1 cellular context compared by ENCODE assay signal in the genomic region with DNA sequence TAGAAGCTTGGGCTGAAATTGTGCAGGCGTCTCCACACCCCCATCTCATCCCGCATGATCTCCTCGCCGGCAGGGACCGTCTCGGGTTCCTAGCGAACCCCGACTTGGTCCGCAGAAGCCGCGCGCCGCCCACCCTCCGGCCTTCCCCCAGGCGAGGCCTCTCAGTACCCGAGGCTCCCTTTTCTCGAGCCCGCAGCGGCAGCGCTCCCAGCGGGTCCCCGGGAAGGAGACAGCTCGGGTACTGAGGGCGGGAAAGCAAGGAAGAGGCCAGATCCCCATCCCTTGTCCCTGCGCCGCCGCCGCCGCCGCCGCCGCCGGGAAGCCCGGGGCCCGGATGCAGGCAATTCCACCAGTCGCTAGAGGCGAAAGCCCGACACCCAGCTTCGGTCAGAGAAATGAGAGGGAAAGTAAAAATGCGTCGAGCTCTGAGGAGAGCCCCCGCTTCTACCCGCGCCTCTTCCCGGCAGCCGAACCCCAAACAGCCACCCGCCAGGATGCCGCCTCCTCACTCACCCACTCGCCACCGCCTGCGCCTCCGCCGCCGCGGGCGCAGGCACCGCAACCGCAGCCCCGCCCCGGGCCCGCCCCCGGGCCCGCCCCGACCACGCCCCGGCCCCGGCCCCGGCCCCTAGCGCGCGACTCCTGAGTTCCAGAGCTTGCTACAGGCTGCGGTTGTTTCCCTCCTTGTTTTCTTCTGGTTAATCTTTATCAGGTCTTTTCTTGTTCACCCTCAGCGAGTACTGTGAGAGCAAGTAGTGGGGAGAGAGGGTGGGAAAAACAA.
A peak's percentile ranks its signal among the peaks of the same experiment; 100 is the strongest.
TF ChIP-seq lines count a peak whose summit lies in the region.

A gene with protein sequence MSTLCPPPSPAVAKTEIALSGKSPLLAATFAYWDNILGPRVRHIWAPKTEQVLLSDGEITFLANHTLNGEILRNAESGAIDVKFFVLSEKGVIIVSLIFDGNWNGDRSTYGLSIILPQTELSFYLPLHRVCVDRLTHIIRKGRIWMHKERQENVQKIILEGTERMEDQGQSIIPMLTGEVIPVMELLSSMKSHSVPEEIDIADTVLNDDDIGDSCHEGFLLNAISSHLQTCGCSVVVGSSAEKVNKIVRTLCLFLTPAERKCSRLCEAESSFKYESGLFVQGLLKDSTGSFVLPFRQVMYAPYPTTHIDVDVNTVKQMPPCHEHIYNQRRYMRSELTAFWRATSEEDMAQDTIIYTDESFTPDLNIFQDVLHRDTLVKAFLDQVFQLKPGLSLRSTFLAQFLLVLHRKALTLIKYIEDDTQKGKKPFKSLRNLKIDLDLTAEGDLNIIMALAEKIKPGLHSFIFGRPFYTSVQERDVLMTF (minus strand): TSS at position 564 of the 781 bp plus-strand sequence. CDS start 6,361 bp downstream, outside the sequence.

TF ChIP-seq in HepG2, 621 proteins besides CTCF, POLR2A, EP300 and RAD21 (continued from another document):
- TF ChIP-seq, protein P1, sequence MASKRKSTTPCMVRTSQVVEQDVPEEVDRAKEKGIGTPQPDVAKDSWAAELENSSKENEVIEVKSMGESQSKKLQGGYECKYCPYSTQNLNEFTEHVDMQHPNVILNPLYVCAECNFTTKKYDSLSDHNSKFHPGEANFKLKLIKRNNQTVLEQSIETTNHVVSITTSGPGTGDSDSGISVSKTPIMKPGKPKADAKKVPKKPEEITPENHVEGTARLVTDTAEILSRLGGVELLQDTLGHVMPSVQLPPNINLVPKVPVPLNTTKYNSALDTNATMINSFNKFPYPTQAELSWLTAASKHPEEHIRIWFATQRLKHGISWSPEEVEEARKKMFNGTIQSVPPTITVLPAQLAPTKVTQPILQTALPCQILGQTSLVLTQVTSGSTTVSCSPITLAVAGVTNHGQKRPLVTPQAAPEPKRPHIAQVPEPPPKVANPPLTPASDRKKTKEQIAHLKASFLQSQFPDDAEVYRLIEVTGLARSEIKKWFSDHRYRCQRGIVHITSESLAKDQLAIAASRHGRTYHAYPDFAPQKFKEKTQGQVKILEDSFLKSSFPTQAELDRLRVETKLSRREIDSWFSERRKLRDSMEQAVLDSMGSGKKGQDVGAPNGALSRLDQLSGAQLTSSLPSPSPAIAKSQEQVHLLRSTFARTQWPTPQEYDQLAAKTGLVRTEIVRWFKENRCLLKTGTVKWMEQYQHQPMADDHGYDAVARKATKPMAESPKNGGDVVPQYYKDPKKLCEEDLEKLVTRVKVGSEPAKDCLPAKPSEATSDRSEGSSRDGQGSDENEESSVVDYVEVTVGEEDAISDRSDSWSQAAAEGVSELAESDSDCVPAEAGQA (IDR thresholded peaks at IDR 0.05; ENCODE audit: low read depth) = no peak
- TF ChIP-seq, protein P1 (CRISPR knock-in tag; IDR thresholded peaks at IDR 0.05; ENCODE audit: borderline replicate concordance) = no peak
- TF ChIP-seq, protein P2, sequence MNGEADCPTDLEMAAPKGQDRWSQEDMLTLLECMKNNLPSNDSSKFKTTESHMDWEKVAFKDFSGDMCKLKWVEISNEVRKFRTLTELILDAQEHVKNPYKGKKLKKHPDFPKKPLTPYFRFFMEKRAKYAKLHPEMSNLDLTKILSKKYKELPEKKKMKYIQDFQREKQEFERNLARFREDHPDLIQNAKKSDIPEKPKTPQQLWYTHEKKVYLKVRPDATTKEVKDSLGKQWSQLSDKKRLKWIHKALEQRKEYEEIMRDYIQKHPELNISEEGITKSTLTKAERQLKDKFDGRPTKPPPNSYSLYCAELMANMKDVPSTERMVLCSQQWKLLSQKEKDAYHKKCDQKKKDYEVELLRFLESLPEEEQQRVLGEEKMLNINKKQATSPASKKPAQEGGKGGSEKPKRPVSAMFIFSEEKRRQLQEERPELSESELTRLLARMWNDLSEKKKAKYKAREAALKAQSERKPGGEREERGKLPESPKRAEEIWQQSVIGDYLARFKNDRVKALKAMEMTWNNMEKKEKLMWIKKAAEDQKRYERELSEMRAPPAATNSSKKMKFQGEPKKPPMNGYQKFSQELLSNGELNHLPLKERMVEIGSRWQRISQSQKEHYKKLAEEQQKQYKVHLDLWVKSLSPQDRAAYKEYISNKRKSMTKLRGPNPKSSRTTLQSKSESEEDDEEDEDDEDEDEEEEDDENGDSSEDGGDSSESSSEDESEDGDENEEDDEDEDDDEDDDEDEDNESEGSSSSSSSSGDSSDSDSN (CRISPR knock-in tag; IDR thresholded peaks at IDR 0.05) = peak; percentile 59
- TF ChIP-seq ZNF709 (CRISPR knock-in tag; IDR thresholded peaks at IDR 0.05) (0 out of 2 replicates have a peak, but pooled peaks have one; percentile 20), ZNF451 (CRISPR knock-in tag; IDR thresholded peaks at IDR 0.05) (no peak)
TF ChIP-seq in HepG2: peak in this region for 39.
